4 cellular contexts compared by ENCODE assay signal in genomic region chr11:1082728-1083620, GRCh38.
TF ChIP-seq lines count a peak whose summit lies in the region.

No MANE protein-coding gene starts in this region.

TF ChIP-seq in SK-N-SH treated with all-trans-retinoic acid at 6 μM for 48 hours, 23 proteins besides CTCF, POLR2A, EP300 and RAD21:
- TF ChIP-seq BACH2 (CRISPR knock-in tag; IDR thresholded peaks at IDR 0.05; ENCODE audit: borderline replicate concordance) (no peak), ZNF70 (CRISPR knock-in tag; IDR thresholded peaks at IDR 0.05) (no peak), ZNF565 (CRISPR knock-in tag; conservative IDR thresholded peaks at IDR 0.05; ENCODE audit: low read depth) (no peak), PATZ1 (CRISPR knock-in tag; IDR thresholded peaks at IDR 0.05; ENCODE audit: borderline replicate concordance) (no peak), ZNF8 (CRISPR knock-in tag; IDR thresholded peaks at IDR 0.05) (no peak), ARNTL (CRISPR knock-in tag; IDR thresholded peaks at IDR 0.05; ENCODE audit: borderline replicate concordance, low read depth) (no peak), TOX (CRISPR knock-in tag; IDR thresholded peaks at IDR 0.05; ENCODE audit: borderline replicate concordance) (no peak), PPARA (CRISPR knock-in tag; IDR thresholded peaks at IDR 0.05; ENCODE audit: borderline replicate concordance) (no peak), GLIS3 (CRISPR knock-in tag; IDR thresholded peaks at IDR 0.05) (no peak), CREB5 (CRISPR knock-in tag; IDR thresholded peaks at IDR 0.05; ENCODE audit: low read depth) (no peak), ZC3H10 (CRISPR knock-in tag; IDR thresholded peaks at IDR 0.05) (no peak), OSR1 (CRISPR knock-in tag; IDR thresholded peaks at IDR 0.05) (no peak), CSDC2 (CRISPR knock-in tag; IDR thresholded peaks at IDR 0.05) (no peak), ESRRG (CRISPR knock-in tag; IDR thresholded peaks at IDR 0.05) (no peak), ISL1 (CRISPR knock-in tag; IDR thresholded peaks at IDR 0.05) (no peak)

TF ChIP-seq in SK-N-SH, 30 proteins besides CTCF, POLR2A, EP300 and RAD21:
- TF ChIP-seq NRF1 (IDR thresholded peaks at IDR 0.05; ENCODE audit: low read depth, low read length) (no peak), YY1 (IDR thresholded peaks at IDR 0.05; ENCODE audit: low read depth) (no peak), RFX5 (IDR thresholded peaks at IDR 0.05; ENCODE audit: low read length) (no peak), REST (IDR thresholded peaks at IDR 0.05; ENCODE audit: low read depth, low read length) (no peak), RXRA (IDR thresholded peaks at IDR 0.05; ENCODE audit: borderline replicate concordance, low read depth) (no peak), MEF2A (IDR thresholded peaks at IDR 0.05; ENCODE audit: borderline replicate concordance, low read depth) (no peak)

TF ChIP-seq in GM12878, 131 proteins besides CTCF, POLR2A, EP300 and RAD21:
- no peak for TF ChIP-seq ZZZ3 (IDR thresholded peaks at IDR 0.05; ENCODE audit: control insufficient read depth, insufficient read length, low read depth)
- no peak for TF ChIP-seq STAT1 (conservative IDR thresholded peaks at IDR 0.05)
- no peak for TF ChIP-seq SUZ12 (IDR thresholded peaks at IDR 0.05; ENCODE audit: unreplicated experiment)
- TF ChIP-seq ZNF384 (IDR thresholded peaks at IDR 0.05; ENCODE audit: borderline replicate concordance, low read depth, low read length) = no peak
- no peak for TF ChIP-seq IKZF2 (IDR thresholded peaks at IDR 0.05)
- TF ChIP-seq CHD2 (IDR thresholded peaks at IDR 0.05; ENCODE audit: borderline replicate concordance, low read depth, low read length) = no peak
- TF ChIP-seq, protein P1, sequence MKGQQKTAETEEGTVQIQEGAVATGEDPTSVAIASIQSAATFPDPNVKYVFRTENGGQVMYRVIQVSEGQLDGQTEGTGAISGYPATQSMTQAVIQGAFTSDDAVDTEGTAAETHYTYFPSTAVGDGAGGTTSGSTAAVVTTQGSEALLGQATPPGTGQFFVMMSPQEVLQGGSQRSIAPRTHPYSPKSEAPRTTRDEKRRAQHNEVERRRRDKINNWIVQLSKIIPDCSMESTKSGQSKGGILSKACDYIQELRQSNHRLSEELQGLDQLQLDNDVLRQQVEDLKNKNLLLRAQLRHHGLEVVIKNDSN (IDR thresholded peaks at IDR 0.05; ENCODE audit: borderline replicate concordance, extremely low read length, insufficient read depth, low read depth, low read length) = peak; percentile 7

TF ChIP-seq in HepG2, 621 proteins besides CTCF, POLR2A, EP300 and RAD21:
- TF ChIP-seq KLF11 (CRISPR knock-in tag; IDR thresholded peaks at IDR 0.05) (no peak), AGO1 (IDR thresholded peaks at IDR 0.05; ENCODE audit: low read depth, low read length, poor library complexity, severe bottlenecking) (no peak), ZNF720 (CRISPR knock-in tag; IDR thresholded peaks at IDR 0.05) (no peak), ZBTB43 (CRISPR knock-in tag; conservative IDR thresholded peaks at IDR 0.05) (no peak), ZFP90 (CRISPR knock-in tag; IDR thresholded peaks at IDR 0.05; ENCODE audit: borderline replicate concordance) (no peak), BCLAF1 (IDR thresholded peaks at IDR 0.05) (no peak), FIP1L1 (IDR thresholded peaks at IDR 0.05; ENCODE audit: borderline replicate concordance, insufficient read depth, low read depth, low read length) (no peak), ZFAT (CRISPR knock-in tag; conservative IDR thresholded peaks at IDR 0.05) (no peak)
- TF ChIP-seq, protein P2, sequence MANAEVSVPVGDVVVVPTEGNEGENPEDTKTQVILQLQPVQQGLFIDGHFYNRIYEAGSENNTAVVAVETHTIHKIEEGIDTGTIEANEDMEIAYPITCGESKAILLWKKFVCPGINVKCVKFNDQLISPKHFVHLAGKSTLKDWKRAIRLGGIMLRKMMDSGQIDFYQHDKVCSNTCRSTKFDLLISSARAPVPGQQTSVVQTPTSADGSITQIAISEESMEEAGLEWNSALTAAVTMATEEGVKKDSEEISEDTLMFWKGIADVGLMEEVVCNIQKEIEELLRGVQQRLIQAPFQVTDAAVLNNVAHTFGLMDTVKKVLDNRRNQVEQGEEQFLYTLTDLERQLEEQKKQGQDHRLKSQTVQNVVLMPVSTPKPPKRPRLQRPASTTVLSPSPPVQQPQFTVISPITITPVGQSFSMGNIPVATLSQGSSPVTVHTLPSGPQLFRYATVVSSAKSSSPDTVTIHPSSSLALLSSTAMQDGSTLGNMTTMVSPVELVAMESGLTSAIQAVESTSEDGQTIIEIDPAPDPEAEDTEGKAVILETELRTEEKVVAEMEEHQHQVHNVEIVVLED (CRISPR knock-in tag; IDR thresholded peaks at IDR 0.05; ENCODE audit: borderline replicate concordance) = no peak
